15 cellular contexts compared by ENCODE assay signal in genomic region chr7:105822806-105823205, GRCh38. TPM values are rescaled to one million over a fixed set of nuclear protein-coding genes. Genes with fewer than 3 reads are reported as not detected.
DNase-seq lines count a peak whose midpoint lies in the region; ATAC-seq, FAIRE-seq and TF ChIP-seq lines count a peak whose summit lies in the region.
"Had no signal": no experiment of that assay in that cellular context is flagged by ENCODE, and none has a peak within 500 bp of the region (broad histone marks: within the 10 kb centered on the region; RNA-seq: fewer than 3 reads in every experiment).

No MANE protein-coding gene starts in this region.

- peaks cover 4 to 17% (median 7%) of the 10 kb centered on the region in 8 donors for H3K9me3 Mint-ChIP-seq in CD4-positive, alpha-beta memory T cell
- peaks cover 5% of the 10 kb centered on the region for H3K9me3 Mint-ChIP-seq in central memory CD8-positive, alpha-beta T cell
- H3K9me3 Mint-ChIP-seq: GM23338 had no signal

- no peaks in the 10 kb centered on the region for H3K36me3 ChIP-seq in CD4-positive, alpha-beta memory T cell (ENCODE audit: insufficient read depth, low read length)
- no peaks in the 10 kb centered on the region for H3K36me3 ChIP-seq in smooth muscle cell (ENCODE audit: low read depth)

- FAIRE-seq in GM12892 (lab: Jason Lieb, UNC) = no peak
- FAIRE-seq: G401.6, GM12891, H54 had no signal

- POLR2A ChIA-PET in CD4-positive, alpha-beta memory T cell (lab: Charles Lee; ENCODE audit: partially characterized antibody) = interaction anchor here (0.8 to 1.4 kb wide), 6 partner anchors 13 to 290 kb away, joined by 3 to 4 read pairs (median 3); partner anchors contain the start of genes ATXN7L1 and SYPL1

- peak overlapping the region in 3 of 8 donors; percentile 8 to 35 (median 17) for H3K4me3 Mint-ChIP-seq in CD4-positive, alpha-beta memory T cell
- H3K4me3 Mint-ChIP-seq in T-helper 17 cell = no peak overlapping the region
- H3K4me3 Mint-ChIP-seq in central memory CD8-positive, alpha-beta T cell = no peak overlapping the region
- H3K4me3 Mint-ChIP-seq: B cell; CD8-positive, alpha-beta memory T cell; GM23338 had no signal

- 64% methylated on average over 1 of the region's 1 CpG for WGBS in smooth muscle cell (ENCODE audit: low lambda C conversion rate)

- peak overlapping the region; percentile 54 for H3K4me2 ChIP-seq in smooth muscle cell
- H3K4me2 ChIP-seq: BLaER1 treated with 17β-estradiol and CSF1 and Interleukin-3, amounts not matched to agents 10 nM and 100 nM; GM23338 had no signal

- no peaks in the 10 kb centered on the region for H3K79me2 ChIP-seq in smooth muscle cell (ENCODE audit: low read depth)

- peaks cover 14 to 37% (median 25%) of the 10 kb centered on the region in 4 donors for H3K4me1 Mint-ChIP-seq in CD4-positive, alpha-beta memory T cell
- H3K4me1 Mint-ChIP-seq in T-helper 17 cell = peaks cover 4% of the 10 kb centered on the region
- peaks cover 38% of the 10 kb centered on the region for H3K4me1 Mint-ChIP-seq in central memory CD8-positive, alpha-beta T cell
- H3K4me1 Mint-ChIP-seq: B cell had no signal

- H3K4me3 ChIP-seq in CD4-positive, alpha-beta memory T cell (ENCODE audit: low read length in 2 of 2) = no peak overlapping the region
- H3K4me3 ChIP-seq in smooth muscle cell = no peak overlapping the region
- H3K4me3 ChIP-seq: BLaER1 treated with 17β-estradiol and CSF1 and Interleukin-3, amounts not matched to agents 10 nM and 100 nM; GM23338 had no signal

- H3K27ac ChIP-seq in CD4-positive, alpha-beta memory T cell (ENCODE audit: low read depth, low read length) = no peak overlapping the region
- no peak overlapping the region for H3K27ac ChIP-seq in smooth muscle cell (ENCODE audit: low read depth)
- H3K27ac ChIP-seq: BLaER1 treated with 17β-estradiol and CSF1 and Interleukin-3, amounts not matched to agents 10 nM and 100 nM had no signal

- no peaks in the 10 kb centered on the region for H3K27me3 ChIP-seq in CD4-positive, alpha-beta memory T cell (ENCODE audit: insufficient read depth, low read length)
- no peaks in the 10 kb centered on the region for H3K27me3 ChIP-seq in smooth muscle cell (ENCODE audit: low read depth)
- H3K27me3 ChIP-seq: BLaER1 treated with 17β-estradiol and CSF1 and Interleukin-3, amounts not matched to agents 10 nM and 100 nM had no signal

- intact Hi-C loops in CD4-positive, alpha-beta memory T cell (cut with micrococcal nuclease) = loop anchor here (2.0 kb wide), 1 partner anchor 16 kb away; no protein-coding TSS in a partner anchor

- H3K9me3 ChIP-seq in CD4-positive, alpha-beta memory T cell (ENCODE audit: control insufficient read depth in 1 of 2, low read length in 2 of 2) = no peaks in the 10 kb centered on the region
- no peaks in the 10 kb centered on the region for H3K9me3 ChIP-seq in T-helper 17 cell (ENCODE audit: control insufficient read depth, low read length, poor library complexity, severe bottlenecking)
- no peaks in the 10 kb centered on the region for H3K9me3 ChIP-seq in smooth muscle cell (replicated peaks; ENCODE audit: low read depth)

- H3K9ac ChIP-seq in smooth muscle cell (ENCODE audit: low read depth) = no peak overlapping the region
- H3K9ac ChIP-seq: BLaER1 treated with 17β-estradiol and CSF1 and Interleukin-3, amounts not matched to agents 10 nM and 100 nM had no signal

- ATAC-seq in T-helper 17 cell = peak; percentile 8
- ATAC-seq in central memory CD8-positive, alpha-beta T cell (replicated peaks; ENCODE audit: extremely low read depth, poor library complexity, severe bottlenecking) = no peak
- ATAC-seq: GM23338 had no signal

- TF ChIP-seq POLR2A in GM12892 (IDR thresholded peaks at IDR 0.05; ENCODE audit: low read depth, low read length) = no peak

- peaks cover 3 to 21% of the 10 kb centered on the region in 2 donors for H3K36me3 Mint-ChIP-seq in CD4-positive, alpha-beta memory T cell
- H3K36me3 Mint-ChIP-seq in T-helper 17 cell (ENCODE audit: low read depth) = no peaks in the 10 kb centered on the region
- peaks cover 7% of the 10 kb centered on the region for H3K36me3 Mint-ChIP-seq in central memory CD8-positive, alpha-beta T cell (ENCODE audit: insufficient read depth)

- H3F3A ChIP-seq in smooth muscle cell (ENCODE audit: low read depth) = no peaks in the 10 kb centered on the region

- CTCF ChIA-PET in CD4-positive, alpha-beta memory T cell (lab: Charles Lee; ENCODE audit: partially characterized antibody) = interaction anchor here (0.7 to 2.1 kb wide), 8 partner anchors 17 to 200 kb away, joined by 3 to 6 read pairs (median 4); no protein-coding TSS in a partner anchor

- H3K4me1 ChIP-seq in CD4-positive, alpha-beta memory T cell (ENCODE audit: insufficient read depth, low read length) = peaks cover 19% of the 10 kb centered on the region
- no peaks in the 10 kb centered on the region for H3K4me1 ChIP-seq in smooth muscle cell (ENCODE audit: low read depth)

- DNase-seq in CD4-positive, alpha-beta memory T cell = peak in 3 of 5 donors; percentile 8 to 22 (median 21)
- DNase-seq in T-helper 17 cell = no peak
- no peak for DNase-seq in central memory CD8-positive, alpha-beta T cell (ENCODE audit: low spot score in 2 of 2)
- DNase-seq in smooth muscle cell (lab: John Stamatoyannopoulos, UW; ENCODE audit: unreplicated experiment) = no peak
- no peak for DNase-seq in NCI-H510A treated with DMSO at 0.1 percent for 48 hours (lab: John Stamatoyannopoulos, UW)
- DNase-seq in GM12892 (ENCODE audit: insufficient read length) = no peak
- DNase-seq: CD8-positive, alpha-beta memory T cell; COR-L47; HCEC 1CT had no signal

- no peak for TF ChIP-seq CTCF in smooth muscle cell (IDR thresholded peaks at IDR 0.05; ENCODE audit: borderline replicate concordance, insufficient read depth, poor library complexity, severe bottlenecking)

- no peaks in the 10 kb centered on the region for H3K27me3 Mint-ChIP-seq in CD4-positive, alpha-beta memory T cell
- no peaks in the 10 kb centered on the region for H3K27me3 Mint-ChIP-seq in T-helper 17 cell
- no peaks in the 10 kb centered on the region for H3K27me3 Mint-ChIP-seq in central memory CD8-positive, alpha-beta T cell
- H3K27me3 Mint-ChIP-seq: CD8-positive, alpha-beta memory T cell had no signal

- H3K27ac Mint-ChIP-seq in CD4-positive, alpha-beta memory T cell = peak overlapping the region in 3 of 7 donors; percentile 14 to 73 (median 50)
- no peak overlapping the region for H3K27ac Mint-ChIP-seq in T-helper 17 cell
- H3K27ac Mint-ChIP-seq in central memory CD8-positive, alpha-beta T cell (ENCODE audit: low read depth) = peak overlapping the region; percentile 8
- H3K27ac Mint-ChIP-seq: B cell, GM23338 had no signal

- no peaks in the 10 kb centered on the region for H4K20me1 ChIP-seq in smooth muscle cell (ENCODE audit: low read depth)
- H4K20me1 ChIP-seq: BLaER1 treated with 17β-estradiol and CSF1 and Interleukin-3, amounts not matched to agents 10 nM and 100 nM had no signal

- H2AFZ ChIP-seq in smooth muscle cell (ENCODE audit: low read depth) = no peak overlapping the region
- H2AFZ ChIP-seq: GM23338 had no signal

RNA-seq across cellular contexts. Expression of gene ATXN7L1, which starts 53.6 kb away (rescaled TPM):
- total RNA-seq in CD4-positive, alpha-beta memory T cell = 10 to 100 TPM; 60.4 to 62.2 TPM
- polyA plus RNA-seq in CD4-positive, alpha-beta memory T cell = 10 to 100 TPM in 1 of 2 donors, 1 to 10 TPM in 1; 8.7 to 24.8 TPM
- total RNA-seq in T-helper 17 cell (10 to 100 TPM; 36.6 to 45.7 TPM), smooth muscle cell (3.3 and 16.3 TPM in 2 replicates)
- polyA plus RNA-seq in smooth muscle cell = 4.4 and 7.3 TPM in 2 replicates
- 1.4 TPM for polyA plus RNA-seq in GM12892 (2012; ENCODE audit: missing spikeins)

Comparison
In these comparisons a context has a peak if more than half of its experiments do, and no peak if none do; other contexts are left out.
1. DNase-seq: peak in CD4-positive, alpha-beta memory T cell (3 of 5); none in T-helper 17 cell (0 of 3), central memory CD8-positive, alpha-beta T cell (0 of 2), smooth muscle cell (single experiment), NCI-H510A treated with DMSO at 0.1 percent for 48 hours (single experiment) and GM12892 (single experiment).